ENCODE assay signal across 8 cellular contexts in the genomic region with DNA sequence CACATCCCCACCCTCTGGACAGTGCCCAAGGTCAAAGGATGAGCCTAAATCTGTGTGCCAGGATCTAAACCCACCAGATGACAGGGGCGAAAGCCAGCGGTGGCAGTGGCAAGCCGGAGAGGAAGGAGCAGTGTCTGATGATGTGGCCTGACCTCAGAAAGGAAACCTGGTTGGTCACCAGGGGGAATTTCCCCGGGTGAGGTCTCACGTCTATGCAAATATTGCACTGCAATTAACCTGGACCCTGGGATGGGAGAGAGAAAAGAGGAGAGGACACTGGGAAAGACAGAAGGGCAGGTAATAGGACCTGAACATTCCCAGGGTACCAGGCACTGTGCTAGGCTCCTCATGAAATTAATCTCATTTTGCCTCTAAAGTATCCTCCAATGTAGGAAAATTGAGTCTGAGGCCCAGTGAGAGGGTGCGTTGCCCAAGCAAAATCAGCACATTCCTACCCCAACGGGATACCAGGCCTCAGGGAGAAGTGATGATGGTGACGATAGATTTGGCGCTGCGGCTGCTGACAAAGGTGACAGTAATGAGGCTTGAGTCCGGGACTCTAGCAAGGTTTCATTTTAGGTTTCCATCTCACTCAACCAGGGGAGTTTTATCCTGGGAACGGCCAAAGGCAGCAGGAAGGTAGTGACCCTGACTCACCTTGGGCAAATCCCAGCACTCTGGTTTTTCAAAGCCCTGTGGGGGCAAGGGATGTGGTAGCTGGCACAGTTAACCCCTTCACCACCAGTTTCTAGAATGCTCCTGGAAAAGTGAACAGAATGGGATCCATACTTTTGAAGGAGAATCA. TPM values are rescaled to one million over a fixed set of nuclear protein-coding genes. Genes with fewer than 3 reads are reported as not detected.
DNase-seq lines count a peak whose midpoint lies in the region; ATAC-seq and TF ChIP-seq lines count a peak whose summit lies in the region.

No MANE protein-coding gene starts in this region.

- H3K27me3 ChIP-seq in left ventricle myocardium inferior (ENCODE audit: low read depth) (no peaks in the 10 kb centered on the region), skeletal muscle tissue (ENCODE audit: control insufficient read depth in 3 of 3, insufficient read depth in 3 of 3, low read length in 3 of 3) (no peaks in the 10 kb centered on the region), BE2C (no peaks in the 10 kb centered on the region)

- H3K9ac ChIP-seq in skeletal muscle tissue (ENCODE audit: low read depth in 1 of 3, low read length in 3 of 3) = peak overlapping the region in 1 of 3 donors; percentile 24

- ATAC-seq in HG03159 (IDR thresholded peaks at IDR 0.05; ENCODE audit: unreplicated experiment) = peak; percentile 68
- peak; percentile 78 for ATAC-seq in effector memory CD8-positive, alpha-beta T cell (replicated peaks)

- DNase-seq in left ventricle myocardium inferior (no peak), cardiac septum (ENCODE audit: low spot score) (no peak), BE2C (no peak), hippocampal formation (lab: John Stamatoyannopoulos, UW) (no peak)
- peak; percentile 67 for DNase-seq in activated CD4-positive, CD25-positive, alpha-beta regulatory T cell treated with anti-CD3 and anti-CD28 coated beads, Interleukin-2, amount 50 U/mL, for 72 hours
- peak; percentile 54 to 63 (median 54) for DNase-seq in effector memory CD8-positive, alpha-beta T cell

- H3K36me3 ChIP-seq in left ventricle myocardium inferior (no peaks in the 10 kb centered on the region), skeletal muscle tissue (ENCODE audit: control insufficient read depth in 3 of 3, insufficient read depth in 3 of 3, low read length in 3 of 3) (peaks cover 0 to 3% (median 0%) of the 10 kb centered on the region in 3 donors), BE2C (no peaks in the 10 kb centered on the region)

- peak overlapping the region; percentile 73 to 78 for H3K4me3 Mint-ChIP-seq in effector memory CD8-positive, alpha-beta T cell

- peaks cover 52% of the 10 kb centered on the region for H3K4me1 ChIP-seq in left ventricle myocardium inferior
- peaks cover 31 to 49% (median 35%) of the 10 kb centered on the region in 3 donors for H3K4me1 ChIP-seq in skeletal muscle tissue (ENCODE audit: control insufficient read depth in 3 of 3, insufficient read depth in 3 of 3, low read length in 3 of 3)
- H3K4me1 ChIP-seq in BE2C = no peaks in the 10 kb centered on the region; the same call in none of the 2 replicates

- no peaks in the 10 kb centered on the region for H3K9me3 ChIP-seq in left ventricle myocardium inferior (replicated peaks)
- no peaks in the 10 kb centered on the region for H3K9me3 ChIP-seq in skeletal muscle tissue (ENCODE audit: control insufficient read depth in 3 of 3, low read length in 3 of 3)
- H3K9me3 ChIP-seq in BE2C = no peaks in the 10 kb centered on the region

- no peak for TF ChIP-seq CTCF in left ventricle myocardium inferior (IDR thresholded peaks at IDR 0.05; ENCODE audit: borderline replicate concordance)
- no peak for TF ChIP-seq CTCF in BE2C (IDR thresholded peaks at IDR 0.05; ENCODE audit: low read depth, low read length)

- H3K9me3 Mint-ChIP-seq in effector memory CD8-positive, alpha-beta T cell = no peaks in the 10 kb centered on the region

- intact Hi-C loops in left ventricle myocardium inferior (cut with micrococcal nuclease) = no loop called here
- intact Hi-C loops in cardiac septum (cut with DNase I) = no loop called here

- H3K27me3 Mint-ChIP-seq in effector memory CD8-positive, alpha-beta T cell = no peaks in the 10 kb centered on the region

- H3K27ac ChIP-seq in left ventricle myocardium inferior (replicated peaks) = peak overlapping the region; percentile 73
- H3K27ac ChIP-seq in skeletal muscle tissue (ENCODE audit: low read depth, low read length) = peak overlapping the region; percentile 33

- peaks cover 12% of the 10 kb centered on the region for H3K36me3 Mint-ChIP-seq in effector memory CD8-positive, alpha-beta T cell (ENCODE audit: insufficient read depth)

- H3K27ac Mint-ChIP-seq in effector memory CD8-positive, alpha-beta T cell = peak overlapping the region; percentile 91 to 99

- H3K4me3 ChIP-seq in left ventricle myocardium inferior = no peak overlapping the region
- H3K4me3 ChIP-seq in skeletal muscle tissue (ENCODE audit: low read length in 3 of 3) = peak overlapping the region in 1 of 3 donors; percentile 34
- no peak overlapping the region for H3K4me3 ChIP-seq in BE2C (ENCODE audit: low read depth, low read length)

- peaks cover 60 to 63% of the 10 kb centered on the region in 2 donors for H3K4me1 Mint-ChIP-seq in effector memory CD8-positive, alpha-beta T cell (ENCODE audit: low read depth in 2 of 2)

RNA-seq across cellular contexts. Expression of a gene that starts 13.4 kb away (rescaled TPM):
- total RNA-seq in left ventricle myocardium inferior (131 TPM), cardiac septum (110 TPM), skeletal muscle tissue (42.8 TPM)
- polyA plus RNA-seq in BE2C (2012; ENCODE audit: insufficient read depth, insufficient read length, low read depth) = 47.8 TPM

Comparison
In these comparisons a context has a peak if more than half of its experiments do, and no peak if none do; other contexts are left out.
1. DNase-seq: peak in activated CD4-positive, CD25-positive, alpha-beta regulatory T cell treated with anti-CD3 and anti-CD28 coated beads, Interleukin-2, amount 50 U/mL, for 72 hours (single experiment) and effector memory CD8-positive, alpha-beta T cell (3 of 3); none in left ventricle myocardium inferior (single experiment), cardiac septum (single experiment), BE2C (single experiment) and hippocampal formation (0 of 2).